In genomic region chr15:96395687-96396086, GRCh38 we compare ENCODE assay signal across 2 cellular contexts.
TF ChIP-seq lines count a peak whose summit lies in the region.

No MANE protein-coding gene starts in this region.

TF ChIP-seq in HepG2, 621 proteins besides CTCF, POLR2A, EP300 and RAD21 (continues in another document):
- TF ChIP-seq U2AF1 (optimal IDR thresholded peaks at IDR 0.05; ENCODE audit: low read depth, low read length) (no peak), UBTF (CRISPR knock-in tag; IDR thresholded peaks at IDR 0.05) (no peak), STAT6 (CRISPR knock-in tag; IDR thresholded peaks at IDR 0.05; ENCODE audit: borderline replicate concordance) (no peak), FOXP1 (IDR thresholded peaks at IDR 0.05) (no peak), FOXP1 (CRISPR knock-in tag; IDR thresholded peaks at IDR 0.05) (no peak), YEATS4 (CRISPR knock-in tag; IDR thresholded peaks at IDR 0.05; ENCODE audit: borderline replicate concordance) (no peak), KLF11 (CRISPR knock-in tag; IDR thresholded peaks at IDR 0.05) (no peak), ZNF704 (CRISPR knock-in tag; IDR thresholded peaks at IDR 0.05; ENCODE audit: borderline replicate concordance) (no peak), TBP (CRISPR knock-in tag; IDR thresholded peaks at IDR 0.05) (no peak), ZNF710 (CRISPR knock-in tag; IDR thresholded peaks at IDR 0.05; ENCODE audit: borderline replicate concordance) (peak; percentile 65; the same call in 1 of the 2 replicates), GRHL1 (CRISPR knock-in tag; conservative IDR thresholded peaks at IDR 0.05) (no peak), PRMT3 (CRISPR knock-in tag; IDR thresholded peaks at IDR 0.05; ENCODE audit: borderline replicate concordance, low read depth) (no peak), THAP8 (CRISPR knock-in tag; IDR thresholded peaks at IDR 0.05; ENCODE audit: borderline replicate concordance) (no peak)

TF ChIP-seq in H1, 55 proteins besides CTCF, POLR2A, EP300 and RAD21:
- TF ChIP-seq E2F6 (IDR thresholded peaks at IDR 0.05) (no peak), BCL11A (IDR thresholded peaks at IDR 0.05; ENCODE audit: low read depth in 2 of 2, low read length in 2 of 2) (no peak), BRCA1 (IDR thresholded peaks at IDR 0.05; ENCODE audit: low read depth, low read length) (no peak), USF2 (IDR thresholded peaks at IDR 0.05; ENCODE audit: low read length) (no peak), SP4 (IDR thresholded peaks at IDR 0.05; ENCODE audit: low read length) (no peak), MAFK (IDR thresholded peaks at IDR 0.05; ENCODE audit: low read depth, low read length) (no peak), ATF2 (IDR thresholded peaks at IDR 0.05; ENCODE audit: low read length) (no peak), TCF12 (IDR thresholded peaks at IDR 0.05; ENCODE audit: low read depth, low read length) (no peak)
